In the genomic region with DNA sequence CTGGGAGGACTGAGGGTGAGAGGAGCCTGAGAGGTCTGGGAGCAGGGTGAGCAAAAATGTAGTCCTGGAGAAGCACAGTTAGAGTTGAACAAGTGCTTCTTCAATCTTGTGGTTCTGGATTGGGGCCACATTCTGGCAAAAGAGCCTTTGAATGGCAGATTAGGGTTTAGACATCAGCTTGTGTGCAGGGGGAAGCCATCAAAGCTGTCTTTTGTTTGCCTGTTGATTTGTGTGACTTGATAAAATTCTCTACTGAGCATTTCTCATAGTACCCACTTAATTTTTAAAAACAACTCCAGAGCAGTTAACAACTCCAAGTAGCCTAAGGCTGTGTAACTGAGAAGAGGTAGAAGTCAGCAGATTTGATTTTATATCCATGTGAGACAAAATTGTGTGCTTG, we compare ENCODE assay signal across 15 cellular contexts.
A peak's percentile ranks its signal among the peaks of the same experiment; 100 is the strongest.
DNase-seq lines count a peak whose midpoint lies in the region; ATAC-seq and TF ChIP-seq lines count a peak whose summit lies in the region.
"Had no signal": no experiment of that assay in that cellular context is flagged by ENCODE, and none has a peak within 500 bp of the region (broad histone marks: within the 10 kb centered on the region; RNA-seq: fewer than 3 reads in every experiment).

No MANE protein-coding gene starts in this region.

- no peak overlapping the region for H2BK5ac ChIP-seq in neuronal stem cell (ENCODE audit: low read length)

- H3K4me1 Mint-ChIP-seq in chondrocyte (ENCODE audit: low read depth) = peaks cover 10% of the 10 kb centered on the region
- H3K4me1 Mint-ChIP-seq: CD8-positive, alpha-beta memory T cell had no signal

- no peak overlapping the region for H3K4me3 ChIP-seq in neuronal stem cell (ENCODE audit: low read length in 2 of 2)
- H3K4me3 ChIP-seq: BLaER1, GM12878, GM23248 had no signal

- peak; percentile 68 for DNase-seq in DMS79 treated with DMSO at 0.1 percent for 48 hours (lab: John Stamatoyannopoulos, UW)
- DNase-seq in NCI-H526 treated with DMSO at 0.1 percent for 48 hours (lab: John Stamatoyannopoulos, UW) = peak; percentile 72
- DNase-seq in astrocyte of the hippocampus (ENCODE audit: low read depth, low spot score) = peak; percentile 31
- DNase-seq in neuronal stem cell (ENCODE audit: low spot score) = no peak
- DNase-seq in chondrocyte (ENCODE audit: low spot score) = no peak
- DNase-seq: 8988T; AML-193; Caco-2; CD8-positive, alpha-beta memory T cell; GM23248 had no signal

- H3K27me3 ChIP-seq in neuronal stem cell (ENCODE audit: control insufficient read depth in 3 of 3, insufficient read depth in 3 of 3, low read depth in 1 of 3, low read length in 3 of 3) = no peaks in the 10 kb centered on the region
- H3K27me3 ChIP-seq: BLaER1 had no signal

- no peak overlapping the region for H3K4ac ChIP-seq in neuronal stem cell (ENCODE audit: low read length)

- H3K9me3 ChIP-seq in neuronal stem cell (replicated peaks in 1 of 2; ENCODE audit: control insufficient read depth in 2 of 2, insufficient read depth in 1 of 2, low read depth in 1 of 2, low read length in 2 of 2) = no peaks in the 10 kb centered on the region
- H3K9me3 ChIP-seq: BLaER1, Caco-2 had no signal

- H3K18ac ChIP-seq in neuronal stem cell (ENCODE audit: low read length) = peak overlapping the region; percentile 45

- H3K27ac Mint-ChIP-seq in chondrocyte (ENCODE audit: unreplicated experiment) = no peak overlapping the region
- H3K27ac Mint-ChIP-seq: CD8-positive, alpha-beta memory T cell had no signal

- H3K4me2 ChIP-seq in neuronal stem cell (ENCODE audit: insufficient read depth, low read length, poor library complexity, severe bottlenecking) = no peak overlapping the region
- H3K4me2 ChIP-seq: BLaER1 had no signal

- no peak overlapping the region for H3K27ac ChIP-seq in neuronal stem cell (replicated peaks; ENCODE audit: low read length)
- H3K27ac ChIP-seq: BLaER1, GM23248 had no signal

- H3K27me3 Mint-ChIP-seq in chondrocyte (ENCODE audit: low read depth) = no peaks in the 10 kb centered on the region

- no peak overlapping the region for H3K4me3 Mint-ChIP-seq in chondrocyte (ENCODE audit: unreplicated experiment)
- H3K4me3 Mint-ChIP-seq: CD8-positive, alpha-beta memory T cell had no signal

- H2AK5ac ChIP-seq in neuronal stem cell (ENCODE audit: low read depth, low read length) = no peak overlapping the region

- peaks cover 5 to 13% of the 10 kb centered on the region in 2 donors for H3K4me1 ChIP-seq in neuronal stem cell (ENCODE audit: control insufficient read depth in 2 of 2, insufficient read depth in 1 of 2, low read depth in 1 of 2, low read length in 2 of 2)
- H3K4me1 ChIP-seq: BLaER1 had no signal

- H2AFZ ChIP-seq in neuronal stem cell (ENCODE audit: low read length) = no peak overlapping the region
- H2AFZ ChIP-seq: GM23248 had no signal

- TF ChIP-seq CTCF in chondrocyte (IDR thresholded peaks at IDR 0.05) = no peak

- H2BK120ac ChIP-seq in neuronal stem cell (ENCODE audit: low read depth, low read length) = no peak overlapping the region

- H3K36me3 ChIP-seq in neuronal stem cell (replicated peaks in 1 of 2; ENCODE audit: control insufficient read depth in 2 of 2, insufficient read depth in 2 of 2, low read length in 2 of 2) = peaks cover 0 to 32% of the 10 kb centered on the region in 2 donors
- H3K36me3 ChIP-seq: BLaER1 had no signal

- no peak for ATAC-seq in HG02852 (IDR thresholded peaks at IDR 0.05; ENCODE audit: unreplicated experiment)
- ATAC-seq in GM19328 (IDR thresholded peaks at IDR 0.05; ENCODE audit: unreplicated experiment) = no peak
- ATAC-seq: GM12878, HCT116 had no signal

- no peak overlapping the region for H2BK15ac ChIP-seq in neuronal stem cell (ENCODE audit: low read length)

- H3K14ac ChIP-seq in neuronal stem cell (ENCODE audit: low read length) = no peak overlapping the region

- no peaks in the 10 kb centered on the region for H3K79me1 ChIP-seq in neuronal stem cell (ENCODE audit: low read depth, low read length)

- H3K36me3 Mint-ChIP-seq in chondrocyte (ENCODE audit: low read depth) = no peaks in the 10 kb centered on the region

- H4K91ac ChIP-seq in neuronal stem cell (ENCODE audit: low read depth, low read length, poor library complexity) = no peak overlapping the region

- H2BK12ac ChIP-seq in neuronal stem cell (ENCODE audit: low read length) = no peak overlapping the region

- no peaks in the 10 kb centered on the region for H3K9me3 Mint-ChIP-seq in chondrocyte (ENCODE audit: low read depth)

- no peak overlapping the region for H3K9ac ChIP-seq in neuronal stem cell (ENCODE audit: low read depth, low read length, poor library complexity)
- H3K9ac ChIP-seq: BLaER1, GM23248 had no signal

- no peak overlapping the region for H3K23ac ChIP-seq in neuronal stem cell (ENCODE audit: low read depth, low read length, poor library complexity)

- no peak overlapping the region for H4K8ac ChIP-seq in neuronal stem cell (ENCODE audit: low read depth, low read length)

Comparison
In these comparisons a context has a peak if more than half of its experiments do, and no peak if none do; other contexts are left out.
1. DNase-seq: peak in DMS79 treated with DMSO at 0.1 percent for 48 hours (single experiment), NCI-H526 treated with DMSO at 0.1 percent for 48 hours (single experiment) and astrocyte of the hippocampus (single experiment); none in neuronal stem cell (single experiment) and chondrocyte (single experiment).